10 cellular contexts compared by ENCODE assay signal in genomic region chr4:80185787-80186548, GRCh38. TPM values are rescaled to one million over a fixed set of nuclear protein-coding genes. Genes with fewer than 3 reads are reported as not detected.
DNase-seq lines count a peak whose midpoint lies in the region; ATAC-seq, FAIRE-seq and TF ChIP-seq lines count a peak whose summit lies in the region.
"Had no signal": no experiment of that assay in that cellular context is flagged by ENCODE, and none has a peak within 500 bp of the region (broad histone marks: within the 10 kb centered on the region; RNA-seq: fewer than 3 reads in every experiment).

No MANE protein-coding gene starts in this region.

- H3K9ac ChIP-seq in Loucy (ENCODE audit: low read depth, low read length, poor library complexity, severe bottlenecking): peak overlapping the region; percentile 98
- H3K9ac ChIP-seq in kidney (ENCODE audit: low read length in 2 of 2): no peak overlapping the region

- H3K36me3 Mint-ChIP-seq in nephron (ENCODE audit: low read depth): no peaks in the 10 kb centered on the region

- H3K4me3 Mint-ChIP-seq in nephron: peak overlapping the region; percentile 87 to 93 (median 91)

- H3K79me2 ChIP-seq in Loucy (ENCODE audit: insufficient read depth, low read length): peaks cover 84% of the 10 kb centered on the region

- H3K4me1 Mint-ChIP-seq in nephron: peaks cover 39% of the 10 kb centered on the region

- no peaks in the 10 kb centered on the region for H3K27me3 ChIP-seq in Loucy (ENCODE audit: insufficient read depth, low read length, poor library complexity, severe bottlenecking)

- H3K36me3 ChIP-seq in Loucy (ENCODE audit: insufficient read depth, low read length): no peaks in the 10 kb centered on the region
- H3K36me3 ChIP-seq in kidney (ENCODE audit: control insufficient read depth in 1 of 2, insufficient read depth in 2 of 2, low read length in 2 of 2): no peaks in the 10 kb centered on the region

- H3K27ac Mint-ChIP-seq in nephron: no peak overlapping the region

- peaks cover 4% of the 10 kb centered on the region; the same call in 1 of the 2 replicates for H3F3A ChIP-seq in Loucy (ENCODE audit: low read depth)

- no peak for FAIRE-seq in kidney (lab: Jason Lieb, UNC)
- FAIRE-seq: endometrium had no signal

- H3K9me2 ChIP-seq in Loucy (replicated peaks; ENCODE audit: low read depth, low read length): no peaks in the 10 kb centered on the region

- H3K27me3 Mint-ChIP-seq in nephron (ENCODE audit: low read depth): peaks cover 90% of the 10 kb centered on the region

- ATAC-seq in GM19023 (IDR thresholded peaks at IDR 0.05; ENCODE audit: unreplicated experiment): no peak

- H3K9me3 ChIP-seq in Loucy (ENCODE audit: insufficient read depth, low read depth, low read length): no peaks in the 10 kb centered on the region
- H3K9me3 ChIP-seq in kidney (ENCODE audit: control insufficient read depth in 1 of 2, low read length in 2 of 2): no peaks in the 10 kb centered on the region

- peaks cover 65% of the 10 kb centered on the region for H3K4me1 ChIP-seq in Loucy (ENCODE audit: insufficient read depth, low read length, poor library complexity, severe bottlenecking)
- H3K4me1 ChIP-seq in kidney (ENCODE audit: control insufficient read depth in 1 of 2, insufficient read depth in 1 of 2, low read depth in 1 of 2, low read length in 2 of 2): peaks cover 10 to 18% of the 10 kb centered on the region in 2 donors

- no peaks in the 10 kb centered on the region for H3K9me3 Mint-ChIP-seq in nephron

- H2AFZ ChIP-seq in Loucy (ENCODE audit: low read length): peak overlapping the region; percentile 90

- no peak overlapping the region for H3K27ac ChIP-seq in coronary artery
- H3K27ac ChIP-seq in kidney (ENCODE audit: low read depth in 2 of 2, low read length in 2 of 2): no peak overlapping the region
- H3K27ac ChIP-seq: HL-60 had no signal

- H3K4me3 ChIP-seq in AG10803 (ENCODE audit: low read length): peak overlapping the region; percentile 93
- peak overlapping the region; percentile 93 for H3K4me3 ChIP-seq in Loucy (ENCODE audit: low read length, poor library complexity, severe bottlenecking)
- H3K4me3 ChIP-seq in coronary artery: peak overlapping the region; percentile 88
- H3K4me3 ChIP-seq in kidney (ENCODE audit: low read length in 2 of 2): peak overlapping the region in 1 of 2 donors; percentile 65

- intact Hi-C loops in kidney (cut with DNase I): no loop called here

- no peak for TF ChIP-seq CTCF in AG10803 (conservative IDR thresholded peaks at IDR 0.05; ENCODE audit: low read length)
- TF ChIP-seq CTCF in Loucy (conservative IDR thresholded peaks at IDR 0.05; ENCODE audit: low read length): 0 out of 2 replicates have a peak, but pooled peaks have one; percentile 4
- no peak for TF ChIP-seq CTCF in coronary artery (IDR thresholded peaks at IDR 0.05)
- TF ChIP-seq CTCF in nephron (IDR thresholded peaks at IDR 0.05; ENCODE audit: unreplicated experiment in 3 of 3): no peak
- no peak for TF ChIP-seq CTCF in kidney (IDR thresholded peaks at IDR 0.05; ENCODE audit: borderline replicate concordance, extremely low read depth, insufficient read depth)

- DNase-seq in AG10803 (ENCODE audit: low read depth): no peak
- no peak for DNase-seq in coronary artery (ENCODE audit: low spot score)
- no peak for DNase-seq in NCI-H2196 treated with DMSO at 0.1 percent for 48 hours (lab: John Stamatoyannopoulos, UW; ENCODE audit: unreplicated experiment)
- no peak for DNase-seq in NCI-H2196 (lab: John Stamatoyannopoulos, UW; ENCODE audit: unreplicated experiment)
- DNase-seq in kidney: no peak

- H3K4me2 ChIP-seq in Loucy (ENCODE audit: low read depth, low read length, poor library complexity, severe bottlenecking): peak overlapping the region; percentile 97

- H4K20me1 ChIP-seq in Loucy (ENCODE audit: insufficient read depth, low read length, poor library complexity, severe bottlenecking): no peaks in the 10 kb centered on the region

RNA-seq across cellular contexts. Expression of gene PRDM8, which starts 11.3 kb away (rescaled TPM):
- total RNA-seq in kidney: 4.2 TPM
- 0.75 TPM for polyA plus RNA-seq in kidney (ENCODE audit: insufficient read depth, low read depth, low replicate concordance)
